In the genomic region with DNA sequence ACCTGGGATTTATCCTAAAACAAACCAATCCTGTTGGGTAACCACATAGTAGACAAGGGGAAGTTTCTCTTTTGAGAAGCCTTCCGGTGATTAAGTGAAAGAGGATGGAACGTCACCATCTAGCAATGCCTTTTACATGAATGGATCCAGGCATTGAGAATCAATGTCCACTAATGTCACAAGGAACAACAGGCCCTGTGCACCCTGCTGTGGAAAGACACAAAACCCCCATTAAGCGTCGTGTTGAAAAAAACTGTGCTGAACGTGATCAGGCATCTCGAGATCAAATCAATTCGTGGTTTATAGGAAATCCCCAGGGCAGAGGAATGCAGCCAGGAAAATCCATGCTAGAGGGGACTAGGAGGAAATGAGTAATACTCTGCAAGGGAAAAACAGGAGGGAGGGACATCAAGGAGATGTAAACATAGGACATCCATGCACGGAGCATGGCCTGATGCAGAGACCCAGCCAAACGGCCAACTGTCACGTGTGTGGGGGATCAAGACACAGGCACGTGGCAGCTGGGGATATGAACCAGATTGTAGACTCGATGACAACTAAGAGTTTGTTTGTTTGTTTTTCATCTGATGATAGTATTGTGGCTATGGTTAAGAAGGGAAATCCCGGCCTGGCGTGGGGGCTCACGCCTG, we compare ENCODE assay signal across 8 cellular contexts. TPM values are rescaled to one million over a fixed set of nuclear protein-coding genes. Genes with fewer than 3 reads are reported as not detected.
DNase-seq lines count a peak whose midpoint lies in the region; ATAC-seq and TF ChIP-seq lines count a peak whose summit lies in the region.

No MANE protein-coding gene starts in this region.

- peak overlapping the region; percentile 59 for H3K27ac ChIP-seq in GM23248
- peak overlapping the region; percentile 11 to 83 (median 71) for H3K27ac ChIP-seq in heart right ventricle

- H3F3A ChIP-seq in GM23248 (ENCODE audit: insufficient read depth) = peaks cover 20% of the 10 kb centered on the region

- H3K4me3 ChIP-seq in GM23248 (peak overlapping the region; percentile 37; the same call in 1 of the 2 replicates), heart right ventricle (no peak overlapping the region), skeletal muscle cell (ENCODE audit: low read depth, low read length) (no peak overlapping the region)

- DNase-seq in GM23248 (peak; percentile 85), astrocyte of the hippocampus (ENCODE audit: low read depth, low spot score) (peak; percentile 84), heart right ventricle (peak; percentile 27 to 67), skeletal muscle cell (ENCODE audit: low read depth) (peak; percentile 47), CD1c-positive myeloid dendritic cell (ENCODE audit: extremely low spot score) (no peak), GM13977 (ENCODE audit: low spot score) (no peak), SKM-1 treated with dmso at 0.1 percent for 144 hours (lab: John Stamatoyannopoulos, UW; ENCODE audit: unreplicated experiment) (no peak)

- H3K36me3 ChIP-seq in GM23248 (ENCODE audit: low read depth) = no peaks in the 10 kb centered on the region
- H3K36me3 ChIP-seq in heart right ventricle = peaks cover 0 to 67% (median 7%) of the 10 kb centered on the region in 9 donors

- H3K4me1 ChIP-seq in GM23248 (ENCODE audit: insufficient read depth) (peaks cover 16% of the 10 kb centered on the region), heart right ventricle (peaks cover 0 to 40% (median 27%) of the 10 kb centered on the region in 9 donors)

- 25% methylated on average over 15 of the region's 15 CpGs for WGBS in GM23248 (ENCODE audit: low coverage in 1 of 2, low lambda C conversion rate in 2 of 2, missing lambda C conversion rate in 2 of 2), 2 experiments
- 48 to 53% methylated on average over 15 of the region's 15 CpGs for WGBS in heart right ventricle, 2 donors

- in situ Hi-C loops in GM23248 (cut with MboI) (no loop called here), GM13977 (cut with MboI; ENCODE audit: low pct_unique_long_range_greater_than_20kb, low sequenced_read_pairs, unreplicated experiment) (no loop called here)

- no peak overlapping the region for H2AFZ ChIP-seq in GM23248

- no peaks in the 10 kb centered on the region for H3K9me2 ChIP-seq in GM23248 (ENCODE audit: insufficient read depth)

- ATAC-seq in heart right ventricle = peak in 7 of 8 donors; percentile 43 to 84 (median 74)
- ATAC-seq in HG03521 (IDR thresholded peaks at IDR 0.05; ENCODE audit: unreplicated experiment) = no peak

- no peaks in the 10 kb centered on the region for H3K27me3 ChIP-seq in GM23248 (replicated peaks; ENCODE audit: insufficient read depth)
- no peaks in the 10 kb centered on the region for H3K27me3 ChIP-seq in heart right ventricle

- no peaks in the 10 kb centered on the region for H4K20me1 ChIP-seq in GM23248 (ENCODE audit: insufficient read depth)

- intact Hi-C loops in heart right ventricle (cut with DNase I) = loop anchor here in 2 of 10 donors (5.0 to 10.0 kb wide), 3 partner anchors 66 to 561 kb away; no protein-coding TSS in a partner anchor

- H3K9me3 ChIP-seq in GM23248 (ENCODE audit: low read depth) = no peaks in the 10 kb centered on the region
- no peaks in the 10 kb centered on the region for H3K9me3 ChIP-seq in heart right ventricle

- TF ChIP-seq CTCF in heart right ventricle (IDR thresholded peaks at IDR 0.05) (no peak), GM13977 (IDR thresholded peaks at IDR 0.05; ENCODE audit: extremely low read depth, insufficient read depth, missing control alignments) (no peak)

- peak overlapping the region; percentile 77 for H3K4me2 ChIP-seq in GM23248 (ENCODE audit: unreplicated experiment)

- H3K9ac ChIP-seq in GM23248 = peak overlapping the region; percentile 11; the same call in 1 of the 2 replicates

- no peaks in the 10 kb centered on the region for H3K79me2 ChIP-seq in GM23248 (ENCODE audit: insufficient read depth)

RNA-seq across cellular contexts. Expression of gene CARS1, which starts 38.6 kb away (rescaled TPM):
- total RNA-seq in GM23248 (2014; rRNA removed; shearing (Covaris generic)) = 111 and 125 TPM in 2 replicates
- 115 and 120 TPM in 2 replicates for polyA plus RNA-seq in GM23248 (2016; fragmentation: Nextera tagmentation; extraction: Ambion mirVana)
- total RNA-seq in heart right ventricle = 10 to 100 TPM; 12.5 to 24.6 (median 15.9) TPM
- 10 to 100 TPM; 14.8 to 24.2 TPM for polyA plus RNA-seq in heart right ventricle

Comparison
In these comparisons a context has a peak if more than half of its experiments do, and no peak if none do; other contexts are left out.
1. DNase-seq: peak in GM23248 (single experiment), astrocyte of the hippocampus (single experiment), heart right ventricle (2 of 2) and skeletal muscle cell (single experiment); none in CD1c-positive myeloid dendritic cell (single experiment), GM13977 (single experiment) and SKM-1 treated with dmso at 0.1 percent for 144 hours (single experiment).